In genomic region chr19:37905936-37906867, GRCh38 we compare ENCODE assay signal across 1 cellular context.
TF ChIP-seq lines count a peak whose summit lies in the region.

WDR87 (minus strand) TSS chr19:37906594; CDS start chr19:37898239, 8,355 bp downstream.

TF ChIP-seq in A549, 52 proteins besides CTCF, POLR2A, EP300 and RAD21 (continued from another document):
- TF ChIP-seq ATOH8 (CRISPR knock-in tag; IDR thresholded peaks at IDR 0.05; ENCODE audit: low read depth) (peak; percentile 40; the same call in 1 of the 2 replicates), CBX8 (IDR thresholded peaks at IDR 0.05) (no peak), RNF2 (IDR thresholded peaks at IDR 0.05; ENCODE audit: borderline replicate concordance, low read depth) (no peak), PBX3 (IDR thresholded peaks at IDR 0.05) (0 out of 2 replicates have a peak, but pooled peaks have one; percentile 8), TP53 (CRISPR knock-in tag; IDR thresholded peaks at IDR 0.05) (peak; percentile 55; the same call in 1 of the 2 replicates)
